In genomic region chr12:57243521-57244305, GRCh38 we compare ENCODE assay signal across 8 cellular contexts. TPM values are rescaled to one million over a fixed set of nuclear protein-coding genes. Genes with fewer than 3 reads are reported as not detected.
DNase-seq lines count a peak whose midpoint lies in the region; ATAC-seq, FAIRE-seq and TF ChIP-seq lines count a peak whose summit lies in the region.

No MANE protein-coding gene starts in this region.

- peaks cover 3% of the 10 kb centered on the region for H3K36me3 Mint-ChIP-seq in CD8-positive, alpha-beta T cell

- intact Hi-C loops in CD8-positive, alpha-beta T cell (cut with DNase I, micrococcal nuclease) = loop anchor here (1.0 to 10.0 kb wide), 4 partner anchors 29 to 179 kb away; no protein-coding TSS in a partner anchor
- intact Hi-C loops in PC-3 (cut with micrococcal nuclease) = loop anchor here (1.0 kb wide), 1 partner anchor 29 kb away; no protein-coding TSS in a partner anchor

- CTCF ChIA-PET in CD8-positive, alpha-beta T cell (lab: Charles Lee) = interaction anchor here (0.6 to 22.8 kb wide), 25 partner anchors 9 to 249 kb away, joined by 3 to 526 read pairs (median 5); partner anchors contain the start of genes NXPH4, SHMT2 and STAC3
- CTCF ChIA-PET in PC-3 (lab: Charles Lee) = interaction anchor here (0.6 to 2.1 kb wide), 9 partner anchors 14 to 242 kb away, joined by 3 to 24 read pairs (median 5); partner anchors contain the start of gene SHMT2

- H3F3A ChIP-seq in PC-3 (ENCODE audit: low read length, unreplicated experiment) = no peaks in the 10 kb centered on the region

- H3K4me3 Mint-ChIP-seq in CD8-positive, alpha-beta T cell = peak overlapping the region; percentile 77

- H3K4me2 ChIP-seq in PC-3 (ENCODE audit: low read length) = peak overlapping the region; percentile 99
- H3K4me2 ChIP-seq in neuronal stem cell (ENCODE audit: insufficient read depth, low read length, poor library complexity, severe bottlenecking) = peak overlapping the region; percentile 90

- H3K27ac ChIP-seq in CD8-positive, alpha-beta T cell (ENCODE audit: low read depth, low read length) = no peak overlapping the region
- no peak overlapping the region for H3K27ac ChIP-seq in PC-3 (ENCODE audit: low read length)
- no peak overlapping the region for H3K27ac ChIP-seq in neuronal stem cell (replicated peaks; ENCODE audit: low read length)
- H3K27ac ChIP-seq in thoracic aorta = no peak overlapping the region

- no peak overlapping the region for H2BK120ac ChIP-seq in neuronal stem cell (ENCODE audit: low read depth, low read length)

- H3K18ac ChIP-seq in neuronal stem cell (ENCODE audit: low read length) = peak overlapping the region; percentile 81

- H2AK5ac ChIP-seq in neuronal stem cell (ENCODE audit: low read depth, low read length) = peak overlapping the region; percentile 25

- no peaks in the 10 kb centered on the region for H3K36me3 ChIP-seq in CD8-positive, alpha-beta T cell (ENCODE audit: insufficient read depth, low read length)
- H3K36me3 ChIP-seq in PC-3 (ENCODE audit: low read depth, low read length) = no peaks in the 10 kb centered on the region
- H3K36me3 ChIP-seq in neuronal stem cell (replicated peaks in 1 of 2; ENCODE audit: control insufficient read depth in 2 of 2, insufficient read depth in 2 of 2, low read length in 2 of 2) = peaks cover 0 to 4% of the 10 kb centered on the region in 2 donors
- no peaks in the 10 kb centered on the region for H3K36me3 ChIP-seq in thoracic aorta

- peak overlapping the region; percentile 44 for H2BK15ac ChIP-seq in neuronal stem cell (ENCODE audit: low read length)

- no peaks in the 10 kb centered on the region for H3K9me2 ChIP-seq in PC-3 (replicated peaks; ENCODE audit: low read length)

- peaks cover 2% of the 10 kb centered on the region for H3K79me1 ChIP-seq in neuronal stem cell (ENCODE audit: low read depth, low read length)

- H3K79me2 ChIP-seq in PC-3 (ENCODE audit: low read length) = no peaks in the 10 kb centered on the region

- H3K27me3 ChIP-seq in CD8-positive, alpha-beta T cell (ENCODE audit: insufficient read depth, low read length) = peaks cover 24% of the 10 kb centered on the region
- H3K27me3 ChIP-seq in PC-3 (ENCODE audit: low read length) (peaks cover 16% of the 10 kb centered on the region), neuronal stem cell (ENCODE audit: control insufficient read depth in 3 of 3, insufficient read depth in 3 of 3, low read depth in 1 of 3, low read length in 3 of 3) (peaks cover 22 to 48% (median 31%) of the 10 kb centered on the region in 3 experiments), thoracic aorta (replicated peaks; ENCODE audit: insufficient read depth) (peaks cover 18% of the 10 kb centered on the region)

- POLR2A ChIA-PET in CD8-positive, alpha-beta T cell (lab: Charles Lee) = interaction anchor here (1.9 to 2.1 kb wide), 2 partner anchors 14 to 29 kb away, joined by 7 to 22 read pairs; partner anchors contain the start of genes NXPH4 and SHMT2
- POLR2A ChIA-PET in PC-3 (lab: Charles Lee; ENCODE audit: unreplicated experiment) = no interaction called here

- H3K4me1 Mint-ChIP-seq in CD8-positive, alpha-beta T cell (ENCODE audit: low read depth) = peaks cover 50% of the 10 kb centered on the region

- peak; percentile 67 to 85 (median 78) for DNase-seq in CD8-positive, alpha-beta T cell
- DNase-seq in HTR-8/SVneo (ENCODE audit: insufficient read length, low spot score) = peak; percentile 82
- peak; percentile 88 for DNase-seq in PC-3
- DNase-seq in activated T-helper 1 cell treated with anti-CD3 and anti-CD28 coated beads, Interleukin-2, amount 50 U/mL, for 16 hours (ENCODE audit: low read depth in 1 of 2, low spot score in 1 of 2) = peak; percentile 59 to 68
- DNase-seq in fibroblast of peridontal ligament (ENCODE audit: extremely low read depth) = peak; percentile 70
- DNase-seq in neuronal stem cell (ENCODE audit: low spot score) = no peak
- no peak for DNase-seq in thoracic aorta (ENCODE audit: low spot score)

- H3K9ac ChIP-seq in PC-3 (ENCODE audit: low read length) (no peak overlapping the region), neuronal stem cell (ENCODE audit: low read depth, low read length, poor library complexity) (no peak overlapping the region)

- no peaks in the 10 kb centered on the region for H3K9me3 ChIP-seq in CD8-positive, alpha-beta T cell (ENCODE audit: low read length)
- H3K9me3 ChIP-seq in PC-3 (ENCODE audit: low read length) = no peaks in the 10 kb centered on the region
- no peaks in the 10 kb centered on the region for H3K9me3 ChIP-seq in neuronal stem cell (replicated peaks in 1 of 2; ENCODE audit: control insufficient read depth in 2 of 2, insufficient read depth in 1 of 2, low read depth in 1 of 2, low read length in 2 of 2)
- H3K9me3 ChIP-seq in thoracic aorta = no peaks in the 10 kb centered on the region

- H3K4me3 ChIP-seq in CD8-positive, alpha-beta T cell (ENCODE audit: low read depth, low read length) = peak overlapping the region; percentile 45
- H3K4me3 ChIP-seq in PC-3 (ENCODE audit: low read length) (peak overlapping the region; percentile 68), neuronal stem cell (ENCODE audit: low read length in 2 of 2) (peak overlapping the region in 1 of 2 donors; percentile 71), thoracic aorta (peak overlapping the region; percentile 63)

- no peak overlapping the region for H3K27ac Mint-ChIP-seq in CD8-positive, alpha-beta T cell

- H2BK12ac ChIP-seq in neuronal stem cell (ENCODE audit: low read length) = no peak overlapping the region

- H2BK5ac ChIP-seq in neuronal stem cell (ENCODE audit: low read length) = no peak overlapping the region

- peaks cover 36% of the 10 kb centered on the region for H3K27me3 Mint-ChIP-seq in CD8-positive, alpha-beta T cell (ENCODE audit: low read depth)

- FAIRE-seq in HTR-8/SVneo (lab: Jason Lieb, UNC) = no peak

- H3K14ac ChIP-seq in neuronal stem cell (ENCODE audit: low read length) = no peak overlapping the region

- peak overlapping the region; percentile 61 for H3K23ac ChIP-seq in neuronal stem cell (ENCODE audit: low read depth, low read length, poor library complexity)

- no TSS peak for BruUV-seq in PC-3 (replicated peaks; lab: Mats Ljungman, UMichigan)

- peaks cover 54% of the 10 kb centered on the region for H3K4me1 ChIP-seq in CD8-positive, alpha-beta T cell (ENCODE audit: insufficient read depth, low read length)
- H3K4me1 ChIP-seq in PC-3 (ENCODE audit: insufficient read depth, low read length) (peaks cover 31% of the 10 kb centered on the region), neuronal stem cell (ENCODE audit: control insufficient read depth in 2 of 2, insufficient read depth in 1 of 2, low read depth in 1 of 2, low read length in 2 of 2) (peaks cover 29 to 32% of the 10 kb centered on the region in 2 donors), thoracic aorta (ENCODE audit: control insufficient read depth in 1 of 2, low read depth in 2 of 2) (peaks cover 27 to 52% of the 10 kb centered on the region in 2 donors)

- peak; percentile 29 for ATAC-seq in CD8-positive, alpha-beta T cell
- ATAC-seq in PC-3 (peak; percentile 23), thoracic aorta (ENCODE audit: insufficient number of reproducible peaks, low FRiP score, low read depth) (no peak), HG03378 (IDR thresholded peaks at IDR 0.05; ENCODE audit: unreplicated experiment) (no peak)

- H4K20me1 ChIP-seq in PC-3 (ENCODE audit: low read length) = no peaks in the 10 kb centered on the region

- H2AFZ ChIP-seq in PC-3 (ENCODE audit: low read length) (peak overlapping the region; percentile 86), neuronal stem cell (ENCODE audit: low read length) (no peak overlapping the region)

- no peak overlapping the region for H4K91ac ChIP-seq in neuronal stem cell (ENCODE audit: low read depth, low read length, poor library complexity)

- no peaks in the 10 kb centered on the region for H3K9me3 Mint-ChIP-seq in CD8-positive, alpha-beta T cell

- peak; percentile 66 for TF ChIP-seq CTCF in CD8-positive, alpha-beta T cell (IDR thresholded peaks at IDR 0.05)
- TF ChIP-seq CTCF in PC-3 (conservative IDR thresholded peaks at IDR 0.05; ENCODE audit: low read depth, low read length) = peak; percentile 84
- peak; percentile 69 for TF ChIP-seq CTCF in thoracic aorta (IDR thresholded peaks at IDR 0.05)

- no peak overlapping the region for H3K4ac ChIP-seq in neuronal stem cell (ENCODE audit: low read length)

- H4K8ac ChIP-seq in neuronal stem cell (ENCODE audit: low read depth, low read length) = no peak overlapping the region

- no CpG with 5 or more reads among the region's 41 CpGs for WGBS in neuronal stem cell (ENCODE audit: extremely low coverage in 2 of 2, insufficient read length in 2 of 2, insufficient replicate concordance in 1 of 2), 2 donors

RNA-seq across cellular contexts. Expression of gene STAC3, which starts 7.3 kb away (rescaled TPM):
- total RNA-seq in CD8-positive, alpha-beta T cell = 1 to 10 TPM in 1 of 2 experiments, under 1 TPM in 1; 0.54 to 1.5 TPM
- total RNA-seq in PC-3 (2014; rRNA removed) (1.4 and 1.8 TPM in 2 replicates), thoracic aorta (under 1 TPM; 0.27 to 0.56 TPM)
- 0.79 TPM for polyA plus RNA-seq in neuronal stem cell (2013, experiment 1 of 2)
- polyA plus RNA-seq in neuronal stem cell (2013, experiment 2 of 2) = 0.93 TPM

RNA-seq across cellular contexts. Expression of gene SHMT2, which starts 14.2 kb away (rescaled TPM):
- 10 to 100 TPM; 14.2 to 18.6 TPM for total RNA-seq in CD8-positive, alpha-beta T cell
- total RNA-seq in PC-3 (2014; rRNA removed) (210 and 263 TPM in 2 replicates), thoracic aorta (10 to 100 TPM; 57.3 to 60.4 TPM)
- polyA plus RNA-seq in neuronal stem cell (2013, experiment 1 of 2) = 117 TPM
- polyA plus RNA-seq in neuronal stem cell (2013, experiment 2 of 2) = 112 TPM

RNA-seq across cellular contexts. Expression of gene NXPH4, which starts 27.1 kb away (rescaled TPM):
- total RNA-seq in CD8-positive, alpha-beta T cell = 1 to 10 TPM; 1.4 to 1.7 TPM
- total RNA-seq in PC-3 (2014; rRNA removed) (10.7 and 15.1 TPM in 2 replicates), thoracic aorta (under 1 TPM in 1 of 2 donors, not detected in 1; 0.81 TPM)
- polyA plus RNA-seq in neuronal stem cell (2013, experiment 1 of 2) = 0.26 TPM
- polyA plus RNA-seq in neuronal stem cell (2013, experiment 2 of 2) = 0.29 TPM

Comparison
In these comparisons a context has a peak if more than half of its experiments do, and no peak if none do; other contexts are left out.
1. ATAC-seq: peak in CD8-positive, alpha-beta T cell (single experiment) and PC-3 (single experiment); none in thoracic aorta (single experiment) and HG03378 (single experiment).
2. DNase-seq: peak in CD8-positive, alpha-beta T cell (7 of 7), HTR-8/SVneo (single experiment), PC-3 (single experiment), activated T-helper 1 cell treated with anti-CD3 and anti-CD28 coated beads, Interleukin-2, amount 50 U/mL, for 16 hours (2 of 2) and fibroblast of peridontal ligament (single experiment); none in neuronal stem cell (single experiment) and thoracic aorta (single experiment).
3. Peak in every context shown above with its lines, with median percentiles within 50 percentile points of each other: CTCF ChIP-seq.